ENCODE assay signal across 12 cellular contexts in the genomic region with DNA sequence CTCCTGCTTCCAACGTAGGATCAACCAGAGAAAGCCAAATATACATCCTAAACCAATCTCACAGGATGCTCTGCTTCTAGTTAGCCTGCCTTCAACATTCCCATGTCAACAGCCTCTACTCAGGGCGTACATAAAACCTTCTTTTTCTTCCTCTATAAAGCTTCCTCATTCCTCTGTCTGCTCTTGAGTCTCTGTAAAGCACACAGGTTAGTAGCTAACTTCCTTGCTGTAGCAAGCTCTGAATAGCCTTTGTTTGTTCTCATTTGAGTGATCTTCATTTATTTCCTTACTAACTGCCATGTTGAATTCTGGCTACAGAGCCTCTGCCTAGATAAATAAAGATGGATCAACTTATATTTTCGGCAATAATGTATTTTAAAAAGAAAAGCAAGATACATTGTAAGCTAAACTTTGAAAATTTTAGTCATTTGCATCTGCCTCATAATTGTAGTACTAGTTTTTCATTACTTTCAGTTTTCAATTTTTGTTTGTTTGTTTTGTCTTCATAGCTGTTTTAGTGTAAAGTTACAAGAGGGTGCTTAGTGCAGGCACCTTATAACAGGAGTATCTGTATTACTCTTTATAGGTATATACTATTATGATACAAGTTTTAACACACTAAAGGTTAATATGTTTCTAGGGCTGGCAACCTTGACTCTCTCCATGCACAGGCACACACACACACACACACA.
DNase-seq lines count a peak whose midpoint lies in the region; ATAC-seq lines count a peak whose summit lies in the region.
"Had no signal": no experiment of that assay in that cellular context is flagged by ENCODE, and none has a peak within 500 bp of the region (broad histone marks: within the 10 kb centered on the region; RNA-seq: fewer than 3 reads in every experiment).

No MANE protein-coding gene starts in this region.

- H3K14ac ChIP-seq in mesenchymal stem cell (ENCODE audit: low read length in 2 of 2): no peak overlapping the region

- H3K27me3 ChIP-seq in mesenchymal stem cell (ENCODE audit: control insufficient read depth in 1 of 2, insufficient read depth in 1 of 2, low read length in 2 of 2): no peaks in the 10 kb centered on the region
- no peaks in the 10 kb centered on the region for H3K27me3 ChIP-seq in aorta (ENCODE audit: control insufficient read depth in 1 of 2, insufficient read depth in 2 of 2, low read length in 1 of 2)

- peaks cover 9% of the 10 kb centered on the region for H3K4me1 ChIP-seq in mesenchymal stem cell (ENCODE audit: control insufficient read depth, insufficient read depth, low read depth, low read length)
- H3K4me1 ChIP-seq in aorta (ENCODE audit: control insufficient read depth in 1 of 2, insufficient read depth in 2 of 2, low read length in 2 of 2): no peaks in the 10 kb centered on the region

- ATAC-seq in GM19328 (IDR thresholded peaks at IDR 0.05; ENCODE audit: unreplicated experiment) (peak; percentile 59), HG02571 (IDR thresholded peaks at IDR 0.05; ENCODE audit: unreplicated experiment) (peak; percentile 61), HG03520 (IDR thresholded peaks at IDR 0.05; ENCODE audit: unreplicated experiment) (peak; percentile 49), aorta (ENCODE audit: low FRiP score) (no peak)
- ATAC-seq: naive thymus-derived CD8-positive, alpha-beta T cell had no signal

- H3K4me2 ChIP-seq in mesenchymal stem cell (ENCODE audit: low read length, poor library complexity, severe bottlenecking): no peak overlapping the region

- H3K9me3 ChIP-seq in mesenchymal stem cell (ENCODE audit: control insufficient read depth, low read length): no peaks in the 10 kb centered on the region
- no peaks in the 10 kb centered on the region for H3K9me3 ChIP-seq in aorta (ENCODE audit: control insufficient read depth, low read length)

- intact Hi-C loops in aorta (cut with DNase I): no loop called here

- peak overlapping the region; percentile 6 to 84 for H2BK12ac ChIP-seq in mesenchymal stem cell (ENCODE audit: low read length in 2 of 2)

- H3K4ac ChIP-seq in mesenchymal stem cell (ENCODE audit: low read depth in 1 of 2, low read length in 2 of 2): peak overlapping the region in 1 of 2 experiments; percentile 7

- peak overlapping the region; percentile 53 for H2AFZ ChIP-seq in mesenchymal stem cell (ENCODE audit: low read depth, low read length)

- H3K27ac ChIP-seq in mesenchymal stem cell (ENCODE audit: low read length, poor library complexity, severe bottlenecking) (peak overlapping the region; percentile 60), aorta (ENCODE audit: low read depth in 1 of 2, low read length in 2 of 2) (no peak overlapping the region)

- no peak overlapping the region for H3K23ac ChIP-seq in mesenchymal stem cell (ENCODE audit: low read length in 2 of 2)

- H4K91ac ChIP-seq in mesenchymal stem cell (ENCODE audit: low read length): no peak overlapping the region

- H3K4me3 ChIP-seq in mesenchymal stem cell (ENCODE audit: insufficient read depth in 1 of 2, low read depth in 1 of 2, low read length in 2 of 2) (no peak overlapping the region), aorta (ENCODE audit: low read length in 2 of 2) (no peak overlapping the region)

- 61% methylated on average over 2 of the region's 3 CpGs for WGBS in mesenchymal stem cell
- WGBS in aorta, 2 donors: 19 to 39% methylated on average over 3 of the region's 3 CpGs

- H2BK5ac ChIP-seq in mesenchymal stem cell (ENCODE audit: low read depth, low read length, poor library complexity, severe bottlenecking): no peak overlapping the region

- DNase-seq in mesenchymal stem cell: no peak
- DNase-seq in NCI-H2227 (lab: John Stamatoyannopoulos, UW; ENCODE audit: unreplicated experiment): no peak
- no peak for DNase-seq in NCI-H1105 (lab: John Stamatoyannopoulos, UW)
- DNase-seq in aorta: no peak
- no peak for DNase-seq in SW 1271 (lab: John Stamatoyannopoulos, UW)
- DNase-seq: hippocampal formation; naive thymus-derived CD8-positive, alpha-beta T cell; NCI-H1930; stimulated activated CD4-positive, alpha-beta T cell treated with anti-CD3 and anti-CD28 coated beads, Interleukin-1b, Interleukin-23, amount 100 ng/mL, for 48 hours had no signal

- no peak overlapping the region for H2BK120ac ChIP-seq in mesenchymal stem cell (ENCODE audit: low read depth, low read length)

- no peak overlapping the region for H2BK15ac ChIP-seq in mesenchymal stem cell (ENCODE audit: low read depth, poor library complexity, severe bottlenecking)

- no peak overlapping the region for H4K8ac ChIP-seq in mesenchymal stem cell (ENCODE audit: low read length)

- no peak overlapping the region for H3K9ac ChIP-seq in mesenchymal stem cell (ENCODE audit: low read length)

- H3K36me3 ChIP-seq in mesenchymal stem cell (ENCODE audit: control insufficient read depth in 1 of 2, insufficient read depth in 2 of 2, low read depth in 1 of 2, low read length in 2 of 2) (no peaks in the 10 kb centered on the region), aorta (ENCODE audit: control insufficient read depth in 1 of 2, insufficient read depth in 2 of 2, low read length in 1 of 2) (no peaks in the 10 kb centered on the region)

- H2AK5ac ChIP-seq in mesenchymal stem cell (ENCODE audit: low read length, severe bottlenecking): peak overlapping the region; percentile 84

- peak overlapping the region; percentile 16 to 24 for H3K18ac ChIP-seq in mesenchymal stem cell (ENCODE audit: low read depth in 1 of 2, low read length in 2 of 2)

- H3K79me1 ChIP-seq in mesenchymal stem cell (replicated peaks; ENCODE audit: low read length, poor library complexity, severe bottlenecking): no peaks in the 10 kb centered on the region
